In genomic region chr15:29740692-29741311, GRCh38 we compare ENCODE assay signal across 13 cellular contexts.
DNase-seq lines count a peak whose midpoint lies in the region; ATAC-seq and TF ChIP-seq lines count a peak whose summit lies in the region.
"Had no signal": no experiment of that assay in that cellular context is flagged by ENCODE, and none has a peak within 500 bp of the region (broad histone marks: within the 10 kb centered on the region; RNA-seq: fewer than 3 reads in every experiment).

No MANE protein-coding gene starts in this region.

- POLR2A ChIA-PET in AG04449 (lab: Yijun Ruan, JAX): no interaction called here

- TF ChIP-seq CTCF in AG04449 (IDR thresholded peaks at IDR 0.05; ENCODE audit: insufficient read depth, low read length, missing control alignments) (peak; percentile 19), GM12873 (IDR thresholded peaks at IDR 0.05; ENCODE audit: insufficient read depth, low read depth, low read length, missing control alignments) (peak; percentile 52), fibroblast of pulmonary artery (IDR thresholded peaks at IDR 0.05; ENCODE audit: low read length, missing control alignments) (peak; percentile 26)

- no peak for DNase-seq in AG04449 (ENCODE audit: low read depth, low spot score)
- peak; percentile 24 for DNase-seq in OCI-M1 (lab: John Stamatoyannopoulos, UW)
- DNase-seq in fibroblast of pulmonary artery (ENCODE audit: low read depth): no peak
- no peak for DNase-seq in stimulated activated naive CD8-positive, alpha-beta T cell treated with anti-CD3 and anti-CD28 coated beads, Interleukin-15, Interleukin-2, amounts not matched to agents 100 U/mL and 50 U/mL, for 24 hours
- no peak for DNase-seq in NCI-H1048 (lab: John Stamatoyannopoulos, UW)
- DNase-seq: CD8-positive, alpha-beta T cell; NK-92 treated with Interleukin-12 subunit alpha and Interleukin-12 subunit beta, amount 100 ng/mL, for 24 hours; T-helper 9 cell had no signal

- H3K4me3 ChIP-seq in AG04449 (ENCODE audit: low read depth, low read length) (no peak overlapping the region), fibroblast of pulmonary artery (replicated peaks; ENCODE audit: low read depth, low read length) (no peak overlapping the region)
- H3K4me3 ChIP-seq: coronary artery had no signal

- ATAC-seq in HG03159 (IDR thresholded peaks at IDR 0.05; ENCODE audit: unreplicated experiment) (no peak), GM21825 (IDR thresholded peaks at IDR 0.05; ENCODE audit: unreplicated experiment) (no peak)
- ATAC-seq in stimulated activated naive CD8-positive, alpha-beta T cell treated with anti-CD3 and anti-CD28 coated beads, Interleukin-15, Interleukin-2, amounts not matched to agents 100 U/mL and 50 U/mL, for 24 hours: no peak
- ATAC-seq: CD8-positive, alpha-beta T cell; sciatic nerve had no signal

- CTCF ChIA-PET in AG04449 (lab: Yijun Ruan, JAX): interaction anchor here (0.9 to 2.1 kb wide), 2 partner anchors 14 to 185 kb away, joined by 3 to 6 read pairs; no protein-coding TSS in a partner anchor
